Comparison of ENCODE assay signal across 8 cellular contexts in the genomic region with DNA sequence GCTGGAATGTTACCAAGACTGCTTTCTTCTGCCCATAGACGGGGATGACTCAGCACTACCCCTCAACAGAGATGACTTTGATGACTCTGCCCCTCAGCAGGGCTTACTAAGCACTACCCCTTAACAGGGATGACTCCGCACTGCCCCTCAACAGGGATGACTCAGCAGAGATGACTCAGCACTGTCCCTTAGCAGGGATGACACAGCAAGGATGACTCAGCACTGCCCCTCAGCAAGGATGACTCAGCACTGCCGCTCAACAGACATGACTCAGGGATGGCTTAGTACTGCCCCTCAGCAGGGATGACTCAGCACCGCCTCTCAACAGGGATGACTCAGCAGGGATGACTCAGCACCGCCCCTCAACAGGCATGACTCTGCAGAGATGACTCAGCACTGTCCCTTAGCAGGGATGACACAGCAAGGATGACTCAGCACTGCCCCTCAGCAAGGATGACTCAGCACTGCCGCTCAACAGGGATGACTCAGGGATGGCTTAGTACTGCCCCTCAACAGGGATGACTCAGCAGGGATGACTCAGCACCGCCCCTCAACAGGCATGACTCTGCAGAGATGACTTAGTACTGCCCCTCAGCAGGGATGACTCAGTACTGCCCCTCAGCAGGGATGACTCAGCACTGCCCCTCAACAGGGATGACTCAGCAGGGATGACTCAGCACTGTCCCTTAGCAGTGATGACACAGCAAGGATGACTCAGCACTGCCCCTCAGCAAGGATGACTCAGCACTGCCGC. TPM values are rescaled to one million over a fixed set of nuclear protein-coding genes. Genes with fewer than 3 reads are reported as not detected.
DNase-seq lines count a peak whose midpoint lies in the region; ATAC-seq and TF ChIP-seq lines count a peak whose summit lies in the region.
"Not testable (repeated sequence)": the region's sequence is repeated elsewhere in the genome, so short reads cannot be mapped to it uniquely, and the experiment has no call there.

No MANE protein-coding gene starts in this region.

- peaks cover 45% of the 10 kb centered on the region for H3K9me3 ChIP-seq in AG04450 (ENCODE audit: control insufficient read depth, insufficient read depth, low read length)
- not testable (repeated sequence) for H3K9me3 ChIP-seq in naive thymus-derived CD4-positive, alpha-beta T cell (ENCODE audit: control insufficient read depth in 2 of 3, low read length in 3 of 3)

- H3K27ac Mint-ChIP-seq in naive thymus-derived CD4-positive, alpha-beta T cell = peak overlapping the region; percentile 8 to 82 (median 73)

- peaks cover 0 to 66% (median 10%) of the 10 kb centered on the region in 5 donors for H3K36me3 Mint-ChIP-seq in naive thymus-derived CD4-positive, alpha-beta T cell

- H3K27me3 Mint-ChIP-seq in naive thymus-derived CD4-positive, alpha-beta T cell = not testable (repeated sequence)

- CTCF ChIA-PET in AG04450 (lab: Charles Lee); naive thymus-derived CD4-positive, alpha-beta T cell (lab: Charles Lee): not testable (repeated sequence)

- H3K27me3 ChIP-seq in AG04450 (ENCODE audit: control insufficient read depth, insufficient read depth, low read length); HL-60 (ENCODE audit: insufficient read depth, poor library complexity, severe bottlenecking); naive thymus-derived CD4-positive, alpha-beta T cell (ENCODE audit: control insufficient read depth in 2 of 2, insufficient read depth in 2 of 2, low read length in 2 of 2): not testable (repeated sequence)

- H3K4me1 Mint-ChIP-seq in naive thymus-derived CD4-positive, alpha-beta T cell = peaks cover 0 to 15% (median 0%) of the 10 kb centered on the region in 7 donors

- H3K4me3 ChIP-seq in AG04450 (ENCODE audit: low read depth, low read length); HL-60 (replicated peaks; ENCODE audit: insufficient read depth, low read length); fibroblast of pulmonary artery (replicated peaks; ENCODE audit: low read depth, low read length); naive thymus-derived CD4-positive, alpha-beta T cell (ENCODE audit: low read length): not testable (repeated sequence)

- H3K36me3 ChIP-seq in naive thymus-derived CD4-positive, alpha-beta T cell (ENCODE audit: control insufficient read depth in 2 of 3, insufficient read depth in 3 of 3, low read length in 3 of 3) = peaks cover 4 to 63% (median 12%) of the 10 kb centered on the region in 3 experiments

- TF ChIP-seq CTCF in AG04450 (IDR thresholded peaks at IDR 0.05; ENCODE audit: low read depth, low read length); HL-60 (IDR thresholded peaks at IDR 0.05; ENCODE audit: insufficient read depth, low read length); fibroblast of pulmonary artery (IDR thresholded peaks at IDR 0.05; ENCODE audit: low read length, missing control alignments): not testable (repeated sequence)

- intact Hi-C loops in naive thymus-derived CD4-positive, alpha-beta T cell (cut with micrococcal nuclease) = not testable (repeated sequence)

- H3K9me3 Mint-ChIP-seq in naive thymus-derived CD4-positive, alpha-beta T cell = peaks cover 0 to 22% (median 0%) of the 10 kb centered on the region in 11 donors

- H3K4me3 Mint-ChIP-seq in naive thymus-derived CD4-positive, alpha-beta T cell = peak overlapping the region in 2 of 10 donors; percentile 18 to 25

- DNase-seq in AG04450 (ENCODE audit: low read depth, low spot score) = not testable (repeated sequence)
- peak; percentile 10 to 59 for DNase-seq in HL-60 (ENCODE audit: low read depth in 1 of 2, low spot score in 1 of 2)
- peak; percentile 11 for DNase-seq in NOMO-1 treated with dmso at 0.1 percent for 144 hours (lab: John Stamatoyannopoulos, UW; ENCODE audit: unreplicated experiment)
- peak; percentile 35 to 51 for DNase-seq in activated CD4-positive, alpha-beta T cell treated with anti-CD3 and anti-CD28 coated beads for 4 hours
- DNase-seq in fibroblast of pulmonary artery (ENCODE audit: low read depth) = peak; percentile 77
- DNase-seq in naive thymus-derived CD4-positive, alpha-beta T cell = peak in 2 of 9 donors; percentile 27 to 62
- peak; percentile 15 for DNase-seq in stimulated activated CD8-positive, alpha-beta memory T cell treated with anti-CD3 and anti-CD28 coated beads, Interleukin-12 subunit alpha, Interleukin-12 subunit beta, amount 100 ng/mL, for 1 hour (ENCODE audit: low read depth)

- ATAC-seq in naive thymus-derived CD4-positive, alpha-beta T cell = peak; percentile 44

- H3K4me1 ChIP-seq in naive thymus-derived CD4-positive, alpha-beta T cell (ENCODE audit: control insufficient read depth in 2 of 2, insufficient read depth in 2 of 2, low read length in 2 of 2) = not testable (repeated sequence)

- POLR2A ChIA-PET in AG04450 (lab: Yijun Ruan, JAX); naive thymus-derived CD4-positive, alpha-beta T cell (lab: Charles Lee): not testable (repeated sequence)

- H3K27ac ChIP-seq in AG04450 (ENCODE audit: low read depth, low read length) (peak overlapping the region; percentile 90), angular gyrus (ENCODE audit: low read depth, low read length) (peak overlapping the region; percentile 96)
- not testable (repeated sequence) for H3K27ac ChIP-seq in HL-60 (replicated peaks); naive thymus-derived CD4-positive, alpha-beta T cell (ENCODE audit: low read depth, low read length)

RNA-seq across cellular contexts. Expression of gene DBNDD1, which starts 24.4 kb away (rescaled TPM):
- polyA plus RNA-seq in AG04450 (2011; rRNA removed) = 9.2 and 12.5 TPM in 2 replicates
- 5.8 and 7.2 TPM in 2 replicates for polyA minus RNA-seq in AG04450 (2011; rRNA and poly(A)+ RNA removed)
- 1 to 10 TPM in 4 of 5 experiments, under 1 TPM in 1; 0.12 to 4.1 (median 1.3) TPM for total RNA-seq in naive thymus-derived CD4-positive, alpha-beta T cell
- 10 to 100 TPM; 12.2 to 20.8 TPM for polyA plus RNA-seq in naive thymus-derived CD4-positive, alpha-beta T cell

RNA-seq across cellular contexts. Expression of gene DEF8, which starts 46.3 kb away (rescaled TPM):
- polyA plus RNA-seq in AG04450 (2011; rRNA removed) = 77.1 and 96.4 TPM in 2 replicates
- 41.0 and 47.8 TPM in 2 replicates for polyA minus RNA-seq in AG04450 (2011; rRNA and poly(A)+ RNA removed)
- total RNA-seq in naive thymus-derived CD4-positive, alpha-beta T cell = 10 to 100 TPM; 26.7 to 50.3 (median 40.7) TPM
- 10 to 100 TPM; 19.4 to 31.5 TPM for polyA plus RNA-seq in naive thymus-derived CD4-positive, alpha-beta T cell
